11 cellular contexts compared by ENCODE assay signal in genomic region chr1:91572044-91572443, GRCh38.
A peak's percentile ranks its signal among the peaks of the same experiment; 100 is the strongest.
DNase-seq lines count a peak whose midpoint lies in the region; ATAC-seq and TF ChIP-seq lines count a peak whose summit lies in the region.
"Had no signal": no experiment of that assay in that cellular context is flagged by ENCODE, and none has a peak within 500 bp of the region (broad histone marks: within the 10 kb centered on the region; RNA-seq: fewer than 3 reads in every experiment).

No MANE protein-coding gene starts in this region.

- peak overlapping the region; percentile 49 for H3K4me2 ChIP-seq in OCI-LY7 (ENCODE audit: low read length)

- H3K36me3 ChIP-seq in OCI-LY7 (ENCODE audit: insufficient read depth, low read length): no peaks in the 10 kb centered on the region
- H3K36me3 ChIP-seq: neutrophil had no signal

- in situ Hi-C loops in G401 (cut with HindIII; ENCODE audit: low sequenced_read_pairs): no loop called here

- peak overlapping the region; percentile 17 for H3K27ac ChIP-seq in OCI-LY7 (ENCODE audit: low read depth, low read length, poor library complexity, severe bottlenecking)
- H3K27ac ChIP-seq: neutrophil had no signal

- peak overlapping the region; percentile 74; the same call in 1 of the 2 replicates for H2AFZ ChIP-seq in OCI-LY7 (ENCODE audit: low read length)

- peaks cover 0 to 2% of the 10 kb centered on the region in 2 donors for H3K36me3 Mint-ChIP-seq in CD14-positive monocyte
- H3K36me3 Mint-ChIP-seq: brain had no signal

- H4K20me1 ChIP-seq in OCI-LY7 (ENCODE audit: insufficient read depth, low read length): no peaks in the 10 kb centered on the region

- peak overlapping the region; percentile 54 to 89 (median 81) for H3K27ac Mint-ChIP-seq in CD14-positive monocyte
- H3K27ac Mint-ChIP-seq: brain had no signal

- H3K27me3 Mint-ChIP-seq in CD14-positive monocyte (ENCODE audit: low read depth in 3 of 3): peaks cover 22 to 35% (median 24%) of the 10 kb centered on the region in 3 donors

- H3K9me3 Mint-ChIP-seq in CD14-positive monocyte: peaks cover 0 to 8% (median 1%) of the 10 kb centered on the region in 7 donors
- H3K9me3 Mint-ChIP-seq: brain had no signal

- no peak for TF ChIP-seq CTCF in CD14-positive monocyte (IDR thresholded peaks at IDR 0.05)
- TF ChIP-seq CTCF in OCI-LY7 (conservative IDR thresholded peaks at IDR 0.05; ENCODE audit: low read length): no peak

- ATAC-seq in HG02981 (IDR thresholded peaks at IDR 0.05; ENCODE audit: unreplicated experiment) (peak; percentile 73), HG02970 (IDR thresholded peaks at IDR 0.05; ENCODE audit: low FRiP score, unreplicated experiment) (no peak)

- no TSS peak for BruUV-seq in OCI-LY7 (replicated peaks; lab: Mats Ljungman, UMichigan)

- no peaks in the 10 kb centered on the region for H3K79me2 ChIP-seq in OCI-LY7 (ENCODE audit: insufficient read depth, low read depth, low read length)

- intact Hi-C loops in CD14-positive monocyte (cut with micrococcal nuclease): no loop called here
- intact Hi-C loops in OCI-LY7 (cut with micrococcal nuclease; ENCODE audit: unreplicated experiment): no loop called here

- H3K9me2 ChIP-seq in OCI-LY7 (ENCODE audit: insufficient read depth, low read length): no peaks in the 10 kb centered on the region

- no peaks in the 10 kb centered on the region for H3K9me3 ChIP-seq in OCI-LY7 (ENCODE audit: low read length)
- H3K9me3 ChIP-seq: neutrophil had no signal

- H3K4me1 Mint-ChIP-seq in CD14-positive monocyte: peaks cover 44% of the 10 kb centered on the region

- peak overlapping the region; percentile 71 to 82 for H3K4me3 Mint-ChIP-seq in CD14-positive monocyte
- H3K4me3 Mint-ChIP-seq: brain had no signal

- CTCF ChIA-PET in OCI-LY7 (lab: Charles Lee; ENCODE audit: unreplicated experiment): no interaction called here

- DNase-seq in CD14-positive monocyte (ENCODE audit: low spot score): peak; percentile 78
- DNase-seq in GM19240 (ENCODE audit: insufficient read length, low spot score): peak; percentile 17
- peak; percentile 67 for DNase-seq in OCI-LY7 (ENCODE audit: low spot score)
- no peak for DNase-seq in stimulated activated CD4-positive, alpha-beta T cell treated with anti-CD3 and anti-CD28 coated beads, Interleukin-4, amount 100 ng/mL, for 4 hours
- DNase-seq in nucleus accumbens (lab: John Stamatoyannopoulos, UW): no peak
- no peak for DNase-seq in G401 (ENCODE audit: low spot score)
- DNase-seq: NCI-H82 had no signal

- H3K4me3 ChIP-seq in OCI-LY7 (ENCODE audit: low read depth, low read length, poor library complexity, severe bottlenecking): peak overlapping the region; percentile 14

- peaks cover 46% of the 10 kb centered on the region for H3K4me1 ChIP-seq in OCI-LY7 (ENCODE audit: insufficient read depth, low read length, poor library complexity, severe bottlenecking)

- POLR2A ChIA-PET in OCI-LY7 (lab: Charles Lee): interaction anchor here (1.2 kb wide), 1 partner anchor 11 kb away, joined by 3 read pairs; no protein-coding TSS in a partner anchor

Comparison
In these comparisons a context has a peak if more than half of its experiments do, and no peak if none do; other contexts are left out.
1. DNase-seq: peak in CD14-positive monocyte (single experiment), GM19240 (single experiment) and OCI-LY7 (single experiment); none in stimulated activated CD4-positive, alpha-beta T cell treated with anti-CD3 and anti-CD28 coated beads, Interleukin-4, amount 100 ng/mL, for 4 hours (0 of 2), nucleus accumbens (0 of 56) and G401 (single experiment).